9 cellular contexts compared by ENCODE assay signal in the genomic region with DNA sequence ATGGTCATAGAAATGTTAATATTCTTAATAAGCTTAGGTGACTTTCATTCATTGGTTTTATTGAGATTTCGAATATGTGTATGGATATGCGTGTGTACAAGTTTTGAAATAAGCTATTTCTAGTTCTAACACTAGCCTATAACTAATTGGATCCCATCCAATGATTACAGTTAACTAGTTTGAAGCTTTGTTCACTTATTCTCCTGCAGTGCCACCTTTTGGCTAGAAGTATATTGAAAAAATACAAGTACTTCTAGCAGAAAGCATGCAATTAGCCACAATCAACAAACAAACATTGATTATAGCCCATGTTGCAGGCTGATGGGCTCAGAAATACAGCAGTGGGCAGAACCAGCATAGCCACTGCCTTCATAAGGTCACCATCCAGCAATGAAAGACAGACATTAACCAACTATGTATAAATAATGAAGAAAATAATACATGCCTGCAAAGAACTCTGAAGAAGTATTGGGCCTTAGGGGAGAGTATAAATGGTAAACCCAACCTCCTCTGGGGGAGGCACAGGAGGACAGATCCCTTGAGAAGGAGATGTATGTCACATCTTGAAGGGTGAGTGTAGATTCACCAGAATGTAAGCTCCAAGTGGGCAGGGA. TPM values are rescaled to one million over a fixed set of nuclear protein-coding genes. Genes with fewer than 3 reads are reported as not detected.
DNase-seq lines count a peak whose midpoint lies in the region; ATAC-seq and TF ChIP-seq lines count a peak whose summit lies in the region.
"Had no signal": no experiment of that assay in that cellular context is flagged by ENCODE, and none has a peak within 500 bp of the region (broad histone marks: within the 10 kb centered on the region; RNA-seq: fewer than 3 reads in every experiment).

No MANE protein-coding gene starts in this region.

- TF ChIP-seq POLR2A in body of pancreas (IDR thresholded peaks at IDR 0.05): no peak

- peaks cover 0 to 5% of the 10 kb centered on the region in 2 donors for H3K27me3 ChIP-seq in body of pancreas

- no peaks in the 10 kb centered on the region for H3K36me3 ChIP-seq in body of pancreas (replicated peaks in 1 of 2; ENCODE audit: insufficient read depth in 1 of 2, low read depth in 2 of 2)

- H3K4me3 ChIP-seq in body of pancreas: no peak overlapping the region

- H3K9me3 ChIP-seq in body of pancreas (no peaks in the 10 kb centered on the region), T-helper 17 cell (ENCODE audit: control insufficient read depth, low read length, poor library complexity, severe bottlenecking) (no peaks in the 10 kb centered on the region)

- peaks cover 4% of the 10 kb centered on the region for H3K4me1 ChIP-seq in body of pancreas

- intact Hi-C loops in body of pancreas (cut with DNase I): loop anchor here (5.0 to 10.0 kb wide), 2 partner anchors 310 to 592 kb away; no protein-coding TSS in a partner anchor

- peak; percentile 1 for DNase-seq in DMS153 treated with DMSO at 0.1 percent for 48 hours (lab: John Stamatoyannopoulos, UW; ENCODE audit: unreplicated experiment)
- no peak for DNase-seq in DMS153 (lab: John Stamatoyannopoulos, UW)
- peak; percentile 18 for DNase-seq in NCI-H146 treated with DMSO at 0.1 percent for 48 hours (lab: John Stamatoyannopoulos, UW; ENCODE audit: unreplicated experiment)
- DNase-seq in body of pancreas: no peak
- DNase-seq in mesothelial cell of epicardium (ENCODE audit: low spot score in 2 of 2, unreplicated experiment in 2 of 2): no peak
- no peak for DNase-seq in T-helper 17 cell
- DNase-seq in activated gamma-delta T cell (lab: John Stamatoyannopoulos, UW): no peak
- DNase-seq in activated T-cell treated with anti-CD3 and anti-CD28 coated beads for 4 hours: no peak
- DNase-seq: naive B cell had no signal

- no peaks in the 10 kb centered on the region for H3K36me3 Mint-ChIP-seq in mesothelial cell of epicardium
- H3K36me3 Mint-ChIP-seq in T-helper 17 cell (ENCODE audit: low read depth): no peaks in the 10 kb centered on the region
- H3K36me3 Mint-ChIP-seq: naive B cell had no signal

- H3K9me3 Mint-ChIP-seq in mesothelial cell of epicardium: no peaks in the 10 kb centered on the region

- no peak for ATAC-seq in body of pancreas
- no peak for ATAC-seq in T-helper 17 cell

- no peak overlapping the region for H3K27ac ChIP-seq in body of pancreas

- H3K4me3 Mint-ChIP-seq in mesothelial cell of epicardium (no peak overlapping the region), T-helper 17 cell (no peak overlapping the region)
- H3K4me3 Mint-ChIP-seq: naive B cell had no signal

- peaks cover 13% of the 10 kb centered on the region for H3K4me1 Mint-ChIP-seq in mesothelial cell of epicardium
- peaks cover 2% of the 10 kb centered on the region for H3K4me1 Mint-ChIP-seq in T-helper 17 cell

- H3K27me3 Mint-ChIP-seq in mesothelial cell of epicardium (ENCODE audit: low read depth) (peaks cover 26% of the 10 kb centered on the region), T-helper 17 cell (peaks cover 51% of the 10 kb centered on the region)

- TF ChIP-seq CTCF in body of pancreas (IDR thresholded peaks at IDR 0.05) (peak; percentile 14 to 68 (median 59)), mesothelial cell of epicardium (IDR thresholded peaks at IDR 0.05; ENCODE audit: unreplicated experiment) (peak; percentile 44)

- WGBS in body of pancreas, 2 donors: 5% methylated on average over 2 of the region's 2 CpGs

- no peak overlapping the region for H3K27ac Mint-ChIP-seq in mesothelial cell of epicardium
- no peak overlapping the region for H3K27ac Mint-ChIP-seq in T-helper 17 cell
- H3K27ac Mint-ChIP-seq: naive B cell had no signal

RNA-seq across cellular contexts. Expression of a gene that starts 5.1 kb away (rescaled TPM):
- total RNA-seq in body of pancreas (10 to 100 TPM in 1 of 2 donors, under 1 TPM in 1; 0.33 to 40.7 TPM), mesothelial cell of epicardium (36.7 to 43.7 TPM (median 40.9 TPM) in 3 replicates), T-helper 17 cell (not detected)

Comparison
In these comparisons a context has a peak if more than half of its experiments do, and no peak if none do; other contexts are left out.
1. DNase-seq: peak in DMS153 treated with DMSO at 0.1 percent for 48 hours (single experiment) and NCI-H146 treated with DMSO at 0.1 percent for 48 hours (single experiment); none in DMS153 (single experiment), body of pancreas (0 of 4), mesothelial cell of epicardium (0 of 2), T-helper 17 cell (0 of 3), activated gamma-delta T cell (single experiment) and activated T-cell treated with anti-CD3 and anti-CD28 coated beads for 4 hours (single experiment).